In the genomic region with DNA sequence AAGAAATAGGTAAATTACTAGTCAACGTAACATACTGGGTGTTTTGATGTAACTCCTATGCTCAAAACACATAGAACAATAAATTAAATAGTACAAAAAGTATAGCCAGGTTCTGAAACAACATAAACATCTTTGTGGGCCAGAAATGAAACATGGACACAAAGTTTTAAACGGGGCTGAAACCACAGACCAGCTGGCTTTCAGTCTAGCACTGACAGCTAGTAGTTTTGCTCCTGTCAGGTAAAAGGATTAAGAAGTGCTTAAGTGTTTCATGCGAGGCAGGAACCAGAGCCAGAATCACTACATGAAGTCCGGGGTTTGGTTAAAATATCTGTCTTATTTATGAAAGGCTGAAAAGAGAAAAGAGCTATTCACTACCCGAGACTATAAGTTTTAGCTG, we compare ENCODE assay signal across 16 cellular contexts.
"Had no signal": no experiment of that assay in that cellular context is flagged by ENCODE, and none has a peak within 500 bp of the region (broad histone marks: within the 10 kb centered on the region; RNA-seq: fewer than 3 reads in every experiment).

No MANE protein-coding gene starts in this region.

- H3K9me3 Mint-ChIP-seq: activated naive CD4-positive, alpha-beta T cell treated with anti-CD3 and anti-CD28 coated beads, Interleukin-2, amount 50 U/mL, for 24 hours; activated T-cell treated with anti-CD3 and anti-CD28 coated beads, Interleukin-2, amount 50 U/mL, for 24 hours; neural crest cell; type B pancreatic cell had no signal

- H3K4me1 Mint-ChIP-seq: neural crest cell had no signal

- H3K27ac Mint-ChIP-seq: activated naive CD4-positive, alpha-beta T cell treated with anti-CD3 and anti-CD28 coated beads, Interleukin-2, amount 50 U/mL, for 24 hours; activated T-cell treated with anti-CD3 and anti-CD28 coated beads, Interleukin-2, amount 50 U/mL, for 24 hours; type B pancreatic cell had no signal

- H3K27me3 Mint-ChIP-seq: activated naive CD4-positive, alpha-beta T cell treated with anti-CD3 and anti-CD28 coated beads, Interleukin-2, amount 50 U/mL, for 24 hours; activated T-cell treated with anti-CD3 and anti-CD28 coated beads, Interleukin-2, amount 50 U/mL, for 24 hours; type B pancreatic cell had no signal

- ATAC-seq: activated CD4-positive, CD25-positive, alpha-beta regulatory T cell treated with anti-CD3 and anti-CD28 coated beads, Interleukin-2, amount 50 U/mL, for 24 hours; body of pancreas; stimulated activated naive CD8-positive, alpha-beta T cell treated with anti-CD3 and anti-CD28 coated beads, Interleukin-15, Interleukin-2, amounts not matched to agents 100 U/mL and 50 U/mL, for 24 hours had no signal

- DNase-seq: activated CD4-positive, alpha-beta T cell treated with anti-CD3 and anti-CD28 coated beads, Interleukin-2, amount 50 U/mL, for 4 hours; activated effector memory CD4-positive, alpha-beta T cell treated with Interleukin-2 at 50 U/mL for 16 hours; activated T-cell treated with anti-CD3 and anti-CD28 coated beads, Interleukin-2, amount 50 U/mL, for 24 hours; amniotic stem cell; body of pancreas; central memory CD4-positive, alpha-beta T cell; effector memory CD4-positive, alpha-beta T cell; kidney; sigmoid colon; stimulated activated CD4-positive, alpha-beta T cell treated with anti-CD3 and anti-CD28 coated beads, Interleukin-4, amount 100 ng/mL, for 1 hour; stimulated activated CD8-positive, alpha-beta memory T cell treated with anti-CD3 and anti-CD28 coated beads, Interleukin-4, amount 100 ng/mL, for 48 hours; stimulated activated naive CD8-positive, alpha-beta T cell treated with anti-CD3 and anti-CD28 coated beads, Interleukin-15, Interleukin-2, amounts not matched to agents 100 U/mL and 50 U/mL, for 24 hours had no signal

- H3K4me3 Mint-ChIP-seq: activated naive CD4-positive, alpha-beta T cell treated with anti-CD3 and anti-CD28 coated beads, Interleukin-2, amount 50 U/mL, for 24 hours; activated T-cell treated with anti-CD3 and anti-CD28 coated beads, Interleukin-2, amount 50 U/mL, for 24 hours; neural crest cell; type B pancreatic cell had no signal
